In genomic region chr16:679808-680624, GRCh38 we compare ENCODE assay signal across 8 cellular contexts. TPM values are rescaled to one million over a fixed set of nuclear protein-coding genes. Genes with fewer than 3 reads are reported as not detected.
A peak's percentile ranks its signal among the peaks of the same experiment; 100 is the strongest.
DNase-seq lines count a peak whose midpoint lies in the region; ATAC-seq and TF ChIP-seq lines count a peak whose summit lies in the region.

STUB1 (plus strand) TSS chr16:680410; CDS start chr16:680526, 116 bp downstream.

- H3K9me3 Mint-ChIP-seq in CD4-positive, CD25-positive, alpha-beta regulatory T cell = no peaks in the 10 kb centered on the region

- peaks cover 9% of the 10 kb centered on the region for H3K36me3 ChIP-seq in CD4-positive, CD25-positive, alpha-beta regulatory T cell (ENCODE audit: control insufficient read depth, insufficient read depth, low read length)

- H3K27me3 Mint-ChIP-seq in CD4-positive, CD25-positive, alpha-beta regulatory T cell = no peaks in the 10 kb centered on the region

- TF ChIP-seq CTCF in subcutaneous adipose tissue (IDR thresholded peaks at IDR 0.05; ENCODE audit: low read depth) = no peak

- peaks cover 0 to 41% (median 5%) of the 10 kb centered on the region in 4 donors for H3K4me1 Mint-ChIP-seq in CD4-positive, CD25-positive, alpha-beta regulatory T cell

- H3K9me3 ChIP-seq in CD4-positive, CD25-positive, alpha-beta regulatory T cell (ENCODE audit: control insufficient read depth in 2 of 2, low read length in 2 of 2) = no peaks in the 10 kb centered on the region

- peak within 1 kb of the TSS; percentile 83 to 93 (median 88) for H3K4me3 Mint-ChIP-seq in CD4-positive, CD25-positive, alpha-beta regulatory T cell

- peak within 1 kb of the TSS; percentile 81 for H3K27ac ChIP-seq in CD4-positive, CD25-positive, alpha-beta regulatory T cell (ENCODE audit: insufficient read depth, low read length, poor library complexity, severe bottlenecking)

- peak; percentile 41 to 42 for ATAC-seq in CD4-positive, CD25-positive, alpha-beta regulatory T cell (ENCODE audit: low read depth in 2 of 2)
- ATAC-seq in GM21423 (IDR thresholded peaks at IDR 0.05; ENCODE audit: unreplicated experiment) (peak; percentile 35), SK-N-SH treated with all-trans-retinoic acid at 6 μM for 48 hours (peak; percentile 48)

- H3K4me1 ChIP-seq in CD4-positive, CD25-positive, alpha-beta regulatory T cell (ENCODE audit: control insufficient read depth, insufficient read depth, low read length, poor library complexity, severe bottlenecking) = peaks cover 47% of the 10 kb centered on the region

- peak within 1 kb of the TSS in 2 of 3 donors; percentile 71 to 73 for H3K27ac Mint-ChIP-seq in CD4-positive, CD25-positive, alpha-beta regulatory T cell

- H3K36me3 Mint-ChIP-seq in CD4-positive, CD25-positive, alpha-beta regulatory T cell = peaks cover 3% of the 10 kb centered on the region

- DNase-seq in CD4-positive, CD25-positive, alpha-beta regulatory T cell = peak; percentile 81 to 84 (median 81)
- DNase-seq in LHCN-M2 (ENCODE audit: low read depth) (peak; percentile 77), globus pallidus (ENCODE audit: low spot score) (peak; percentile 85), nucleus accumbens (lab: John Stamatoyannopoulos, UW) (peak; percentile 50 to 97 (median 90))
- peak; percentile 89 for DNase-seq in activated naive CD4-positive, alpha-beta T cell treated with anti-CD3 and anti-CD28 coated beads, Interleukin-2, amount 50 U/mL, for 16 hours

- peak within 1 kb of the TSS; percentile 58 for H3K4me3 ChIP-seq in CD4-positive, CD25-positive, alpha-beta regulatory T cell (ENCODE audit: low read depth, low read length)

- H3K27me3 ChIP-seq in CD4-positive, CD25-positive, alpha-beta regulatory T cell (ENCODE audit: control insufficient read depth, insufficient read depth, low read length) = no peaks in the 10 kb centered on the region

TF ChIP-seq in SK-N-SH treated with all-trans-retinoic acid at 6 μM for 48 hours, 23 proteins besides CTCF, POLR2A, EP300 and RAD21:
- TF ChIP-seq POU6F1 (CRISPR knock-in tag; IDR thresholded peaks at IDR 0.05; ENCODE audit: borderline replicate concordance, low read depth) (no peak), ZFP3 (CRISPR knock-in tag; IDR thresholded peaks at IDR 0.05) (no peak), PATZ1 (CRISPR knock-in tag; IDR thresholded peaks at IDR 0.05; ENCODE audit: borderline replicate concordance) (no peak), CSDC2 (CRISPR knock-in tag; IDR thresholded peaks at IDR 0.05) (no peak), TSHZ2 (CRISPR knock-in tag; IDR thresholded peaks at IDR 0.05) (no peak), ISL1 (CRISPR knock-in tag; IDR thresholded peaks at IDR 0.05) (no peak)

RNA-seq across cellular contexts. Expression of gene STUB1, which starts in this region (rescaled TPM):
- total RNA-seq in CD4-positive, CD25-positive, alpha-beta regulatory T cell = 63.2 TPM
- 100 to 1,000 TPM; 117 to 142 (median 135) TPM for polyA plus RNA-seq in CD4-positive, CD25-positive, alpha-beta regulatory T cell
- 287 and 383 TPM in 2 replicates for total RNA-seq in LHCN-M2 (2014; rRNA removed)
- 206 TPM for polyA plus RNA-seq in LHCN-M2 (2012)
- 100 to 1,000 TPM; 107 to 244 (median 140) TPM for total RNA-seq in subcutaneous adipose tissue

Comparison
In these comparisons a context has a peak if more than half of its experiments do, and no peak if none do; other contexts are left out.
1. Peak in every context shown above with its lines: DNase-seq, ATAC-seq, H3K4me3 ChIP-seq and H3K27ac ChIP-seq.